Comparison of ENCODE assay signal across 8 cellular contexts in genomic region chr3:38453075-38453913, GRCh38. TPM values are rescaled to one million over a fixed set of nuclear protein-coding genes. Genes with fewer than 3 reads are reported as not detected.
DNase-seq lines count a peak whose midpoint lies in the region; ATAC-seq lines count a peak whose summit lies in the region.

Gene ACVR2B (plus strand): TSS chr3:38453890. CDS start chr3:38454323, 433 bp downstream.

- H3K27me3 ChIP-seq in HUES64 (ENCODE audit: insufficient read depth, low read length) = no peaks in the 10 kb centered on the region
- no peaks in the 10 kb centered on the region for H3K27me3 ChIP-seq in muscle layer of colon (ENCODE audit: control insufficient read depth in 1 of 2, insufficient read depth in 2 of 2, low read length in 2 of 2)

- H3K4me1 ChIP-seq in HUES64 (ENCODE audit: insufficient read depth, low read length) = peaks cover 19% of the 10 kb centered on the region
- peaks cover 20% of the 10 kb centered on the region for H3K4me1 ChIP-seq in muscle layer of colon (ENCODE audit: insufficient read depth, low read length)

- H3K4me3 Mint-ChIP-seq in activated T-cell treated with anti-CD3 and anti-CD28 coated beads, Interleukin-2, amount 50 U/mL, for 4 hours = peak within 1 kb of the TSS; percentile 91

- H3K4me1 Mint-ChIP-seq in activated T-cell treated with anti-CD3 and anti-CD28 coated beads, Interleukin-2, amount 50 U/mL, for 4 hours (ENCODE audit: low read depth) = peaks cover 15% of the 10 kb centered on the region

- no peaks in the 10 kb centered on the region for H3K36me3 ChIP-seq in HUES64 (ENCODE audit: insufficient read depth, low read length)
- no peaks in the 10 kb centered on the region for H3K36me3 ChIP-seq in muscle layer of colon (ENCODE audit: insufficient read depth, low read length)

- 1% methylated on average over 44 of the region's 48 CpGs for WGBS in HUES64

- ATAC-seq in GM19455 (IDR thresholded peaks at IDR 0.05; ENCODE audit: unreplicated experiment) (peak; percentile 59), esophagus mucosa (peak; percentile 83)
- peak; percentile 49 to 51 for ATAC-seq in activated T-cell treated with anti-CD3 and anti-CD28 coated beads, Interleukin-2, amount 50 U/mL, for 4 hours

- peak within 1 kb of the TSS; percentile 100 for H3K9ac ChIP-seq in HUES64 (ENCODE audit: low read depth, low read length)
- H3K9ac ChIP-seq in muscle layer of colon (ENCODE audit: low read length) = no peak within 1 kb of the TSS

- DNase-seq in AG20443 (ENCODE audit: low spot score) (peak; percentile 95), OCI-M1 (lab: John Stamatoyannopoulos, UW) (peak; percentile 87)
- DNase-seq in activated T-cell treated with anti-CD3 and anti-CD28 coated beads, Interleukin-2, amount 50 U/mL, for 4 hours = peak; percentile 69
- peak; percentile 83 for DNase-seq in stimulated activated CD8-positive, alpha-beta memory T cell treated with anti-CD3 and anti-CD28 coated beads, Interleukin-4, amount 100 ng/mL, for 48 hours

- H3K9me3 ChIP-seq in HUES64 (ENCODE audit: insufficient read depth, low read depth, low read length) = no peaks in the 10 kb centered on the region; the same call in 1 of the 2 replicates
- H3K9me3 ChIP-seq in muscle layer of colon (ENCODE audit: low read length) = no peaks in the 10 kb centered on the region

- H3K27me3 Mint-ChIP-seq in activated T-cell treated with anti-CD3 and anti-CD28 coated beads, Interleukin-2, amount 50 U/mL, for 4 hours (ENCODE audit: low read depth) = peaks cover 2% of the 10 kb centered on the region

- H3K36me3 Mint-ChIP-seq in activated T-cell treated with anti-CD3 and anti-CD28 coated beads, Interleukin-2, amount 50 U/mL, for 4 hours (ENCODE audit: insufficient read depth) = no peaks in the 10 kb centered on the region

- peak within 1 kb of the TSS; percentile 83 for H3K4me3 ChIP-seq in HUES64 (ENCODE audit: low read length)
- H3K4me3 ChIP-seq in muscle layer of colon (ENCODE audit: low read depth in 1 of 2, low read length in 2 of 2) = peak within 1 kb of the TSS; percentile 84 to 95

- H3K27ac ChIP-seq in HUES64 (ENCODE audit: low read depth, low read length) (peak within 1 kb of the TSS; percentile 98), muscle layer of colon (ENCODE audit: low read depth, low read length) (peak within 1 kb of the TSS; percentile 85)

- H3K9me3 Mint-ChIP-seq in activated T-cell treated with anti-CD3 and anti-CD28 coated beads, Interleukin-2, amount 50 U/mL, for 4 hours = peaks cover 4% of the 10 kb centered on the region

RNA-seq across cellular contexts. Expression of gene ACVR2B, which starts in this region (rescaled TPM):
- 29.8 TPM for polyA plus RNA-seq in HUES64 (2013, experiment 1 of 2)
- polyA plus RNA-seq in HUES64 (2013, experiment 2 of 2) = 33.5 TPM
- total RNA-seq in activated T-cell treated with anti-CD3 and anti-CD28 coated beads, Interleukin-2, amount 50 U/mL, for 4 hours = 1 to 10 TPM; 4.5 to 5.5 (median 4.5) TPM
- 1.5 TPM for total RNA-seq in esophagus mucosa

Comparison
In these comparisons a context has a peak if more than half of its experiments do, and no peak if none do; other contexts are left out.
1. Peak in every context shown above with its lines: DNase-seq, ATAC-seq, H3K4me3 ChIP-seq and H3K27ac ChIP-seq.